ENCODE assay signal across 8 cellular contexts in the genomic region with DNA sequence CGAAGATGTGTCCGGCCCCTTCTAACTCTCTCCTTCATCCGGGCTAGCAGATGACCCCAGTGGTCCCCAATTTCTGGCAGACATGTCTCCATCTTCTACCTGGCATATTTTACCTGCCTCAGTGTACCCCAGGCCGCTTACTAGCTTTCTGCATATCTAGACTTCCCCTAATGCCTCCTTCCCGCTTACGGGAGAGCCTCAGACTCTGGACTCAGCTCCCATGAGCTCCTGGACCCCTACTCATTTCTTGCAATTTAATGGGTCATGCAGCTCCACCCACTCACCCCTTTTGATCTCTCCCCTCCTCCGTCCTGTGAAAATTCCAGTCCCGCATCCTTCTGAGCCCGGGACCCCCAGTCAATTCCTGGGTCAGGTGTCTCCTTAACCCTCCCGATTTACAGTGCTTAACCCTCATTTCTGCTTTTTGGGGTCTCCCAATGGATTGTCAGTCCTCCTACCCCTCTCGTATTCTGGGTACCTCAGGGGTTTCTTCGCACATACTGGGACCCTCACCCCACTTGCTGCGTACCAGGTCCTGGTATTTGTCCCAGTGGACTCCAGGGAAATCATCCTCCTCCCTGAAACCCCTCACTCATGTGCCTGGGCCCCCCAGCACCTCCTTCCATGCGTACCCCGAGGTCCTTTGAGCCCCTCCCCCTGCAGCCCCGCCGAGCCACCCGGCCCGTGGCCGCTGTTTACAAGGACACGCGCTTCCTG. TPM values are rescaled to one million over a fixed set of nuclear protein-coding genes. Genes with fewer than 3 reads are reported as not detected.
A peak's percentile ranks its signal among the peaks of the same experiment; 100 is the strongest.
DNase-seq lines count a peak whose midpoint lies in the region; ATAC-seq and TF ChIP-seq lines count a peak whose summit lies in the region.

No MANE protein-coding gene starts in this region.

- H3K27ac Mint-ChIP-seq in CD14-positive monocyte, result peak overlapping the region; percentile 99 to 100 (median 100)
- peak overlapping the region; percentile 9 for H3K27ac Mint-ChIP-seq in nephron progenitor cell

- H3K9me3 Mint-ChIP-seq in CD14-positive monocyte (peaks cover 0 to 7% (median 0%) of the 10 kb centered on the region in 7 donors), nephron progenitor cell (no peaks in the 10 kb centered on the region)

- H3K27ac ChIP-seq in MM.1S (ENCODE audit: low read length), result peak overlapping the region; percentile 97
- H3K27ac ChIP-seq in coronary artery, result peak overlapping the region; percentile 97 to 99

- peak overlapping the region; percentile 99 for H3K4me2 ChIP-seq in MM.1S (ENCODE audit: low read depth, low read length)

- ATAC-seq in GM18511 (IDR thresholded peaks at IDR 0.05; ENCODE audit: unreplicated experiment), result no peak
- no peak for ATAC-seq in HG03442 (IDR thresholded peaks at IDR 0.05; ENCODE audit: unreplicated experiment)
- ATAC-seq in HG03159 (IDR thresholded peaks at IDR 0.05; ENCODE audit: unreplicated experiment), result no peak

- no peaks in the 10 kb centered on the region for H3K9me2 ChIP-seq in MM.1S (replicated peaks; ENCODE audit: insufficient read depth, low read length)

- H3K36me3 Mint-ChIP-seq in CD14-positive monocyte (peaks cover 2 to 12% of the 10 kb centered on the region in 2 donors), nephron progenitor cell (ENCODE audit: low read depth) (no peaks in the 10 kb centered on the region)

- H3K4me3 ChIP-seq in MM.1S (ENCODE audit: low read length) (peak overlapping the region; percentile 93), coronary artery (peak overlapping the region; percentile 97)

- H3K79me2 ChIP-seq in MM.1S (ENCODE audit: low read length), result peaks cover 15% of the 10 kb centered on the region

- peak overlapping the region; percentile 94 for H3K9ac ChIP-seq in MM.1S (ENCODE audit: low read length)

- TF ChIP-seq CTCF in CD14-positive monocyte (IDR thresholded peaks at IDR 0.05) (no peak), MM.1S (IDR thresholded peaks at IDR 0.05; ENCODE audit: low read length) (no peak), coronary artery (IDR thresholded peaks at IDR 0.05) (no peak), nephron progenitor cell (IDR thresholded peaks at IDR 0.05) (no peak)

- H3K27me3 ChIP-seq in MM.1S (replicated peaks; ENCODE audit: insufficient read depth, low read length), result no peaks in the 10 kb centered on the region

- no peaks in the 10 kb centered on the region for H3K9me3 ChIP-seq in MM.1S (replicated peaks; ENCODE audit: insufficient read depth, low read length)

- H3K27me3 Mint-ChIP-seq in CD14-positive monocyte (ENCODE audit: low read depth in 3 of 3), result peaks cover 0 to 4% (median 1%) of the 10 kb centered on the region in 3 donors
- peaks cover 4% of the 10 kb centered on the region for H3K27me3 Mint-ChIP-seq in nephron progenitor cell (ENCODE audit: low read depth, poor library complexity)

- no peaks in the 10 kb centered on the region for H4K20me1 ChIP-seq in MM.1S (ENCODE audit: insufficient read depth, low read length)

- H3F3A ChIP-seq in MM.1S (ENCODE audit: insufficient read depth, low read length), result peaks cover 49% of the 10 kb centered on the region

- peak overlapping the region; percentile 54 for H2AFZ ChIP-seq in MM.1S (ENCODE audit: low read length)

- intact Hi-C loops in CD14-positive monocyte (cut with micrococcal nuclease), result loop anchor here (1.0 to 10.0 kb wide), 5 partner anchors 8 to 362 kb away; partner anchors contain the start of genes CALR (in 1 of the 2), IER2 (in 1 of the 2), MAN2B1 (in 1 of the 2) and STX10 (in 1 of the 2)

- no peaks in the 10 kb centered on the region for H3K36me3 ChIP-seq in MM.1S (replicated peaks; ENCODE audit: insufficient read depth, low read length)

- H3K4me3 Mint-ChIP-seq in CD14-positive monocyte (peak overlapping the region; percentile 95 to 98), nephron progenitor cell (peak overlapping the region; percentile 87)

- no peak for DNase-seq in CD14-positive monocyte (ENCODE audit: low spot score)
- no peak for DNase-seq in MM.1S
- DNase-seq in coronary artery (ENCODE audit: low spot score), result no peak
- no peak for DNase-seq in nephron progenitor cell
- DNase-seq in mesenteric fat pad (ENCODE audit: low spot score), result no peak

- peaks cover 29% of the 10 kb centered on the region for H3K4me1 ChIP-seq in MM.1S (ENCODE audit: low read length)

- H3K4me1 Mint-ChIP-seq in CD14-positive monocyte (peaks cover 44% of the 10 kb centered on the region), nephron progenitor cell (peaks cover 46% of the 10 kb centered on the region)

RNA-seq across cellular contexts. Expression of gene JUNB, which starts 0.5 kb away (rescaled TPM):
- 1,000 to 10,000 TPM; 1,279 to 1,468 TPM for polyA plus RNA-seq in CD14-positive monocyte
- 800 TPM for total RNA-seq in mesenteric fat pad

RNA-seq across cellular contexts. Expression of gene PRDX2, which starts 10.8 kb away (rescaled TPM):
- polyA plus RNA-seq in CD14-positive monocyte, result 10 to 100 TPM; 46.7 to 71.5 TPM
- 238 TPM for total RNA-seq in mesenteric fat pad

RNA-seq across cellular contexts. Expression of gene THSD8, which starts 11.1 kb away (rescaled TPM):
- 1 to 10 TPM in 1 of 2 donors, not detected in 1; 4.0 TPM for polyA plus RNA-seq in CD14-positive monocyte
- total RNA-seq in mesenteric fat pad, result 2.1 TPM

RNA-seq across cellular contexts. Expression of gene HOOK2, which starts 15.4 kb away (rescaled TPM):
- 1 to 10 TPM in 1 of 2 donors, under 1 TPM in 1; 0.55 to 1.1 TPM for polyA plus RNA-seq in CD14-positive monocyte
- total RNA-seq in mesenteric fat pad, result 57.7 TPM

RNA-seq across cellular contexts. Expression of gene RNASEH2A, which starts 15.6 kb away (rescaled TPM):
- polyA plus RNA-seq in CD14-positive monocyte, result 10 to 100 TPM; 15.2 to 21.5 TPM
- total RNA-seq in mesenteric fat pad, result 2.7 TPM
